Comparison of ENCODE assay signal across 15 cellular contexts in genomic region chr1:202329891-202330290, GRCh38. TPM values are rescaled to one million over a fixed set of nuclear protein-coding genes. Genes with fewer than 3 reads are reported as not detected.
A peak's percentile ranks its signal among the peaks of the same experiment; 100 is the strongest.
DNase-seq lines count a peak whose midpoint lies in the region; ATAC-seq and TF ChIP-seq lines count a peak whose summit lies in the region.
"Had no signal": no experiment of that assay in that cellular context is flagged by ENCODE, and none has a peak within 500 bp of the region (broad histone marks: within the 10 kb centered on the region; RNA-seq: fewer than 3 reads in every experiment).

No MANE protein-coding gene starts in this region.

- no TSS peak for BruUV-seq in Panc1 (replicated peaks; lab: Mats Ljungman, UMichigan)

- in situ Hi-C loops in Panc1 (cut with HindIII; ENCODE audit: low pct_unique_long_range_greater_than_20kb, low sequenced_read_pairs): no loop called here

- ATAC-seq in Panc1 (peak; percentile 59; the same call in 1 of the 2 replicates), foreskin keratinocyte (no peak), GM21825 (IDR thresholded peaks at IDR 0.05; ENCODE audit: unreplicated experiment) (no peak)
- ATAC-seq: activated T-cell treated with anti-CD3 and anti-CD28 coated beads, Interleukin-2, amount 50 U/mL, for 72 hours had no signal

- H3K36me3 ChIP-seq in BE2C (peaks cover 48% of the 10 kb centered on the region), Panc1 (ENCODE audit: control insufficient read depth, insufficient read depth, low read length) (peaks cover 36% of the 10 kb centered on the region)

- H3K27me3 ChIP-seq in BE2C: no peaks in the 10 kb centered on the region
- H3K27me3 ChIP-seq in Panc1 (ENCODE audit: control insufficient read depth, insufficient read depth, low read length): no peaks in the 10 kb centered on the region
- H3K27me3 ChIP-seq in foreskin keratinocyte: no peaks in the 10 kb centered on the region
- H3K27me3 ChIP-seq: adrenal gland, tibial artery had no signal

- no peak overlapping the region for H3K4me3 ChIP-seq in BE2C (ENCODE audit: low read depth, low read length)
- H3K4me3 ChIP-seq in GM12865 (ENCODE audit: low read depth, low read length): no peak overlapping the region
- H3K4me3 ChIP-seq in Panc1 (ENCODE audit: low read depth in 2 of 2, low read length in 2 of 2): no peak overlapping the region
- H3K4me3 ChIP-seq: adrenal gland, GM23248, tibial artery had no signal

- H3K9me3 ChIP-seq in BE2C: no peaks in the 10 kb centered on the region
- no peaks in the 10 kb centered on the region for H3K9me3 ChIP-seq in Panc1 (ENCODE audit: control insufficient read depth, insufficient read depth, low read depth, low read length)
- H3K9me3 ChIP-seq: adrenal gland, tibial artery had no signal

- DNase-seq in BE2C (no peak), GM12865 (ENCODE audit: low read depth) (no peak), Panc1 (ENCODE audit: low read depth, low spot score) (no peak), foreskin keratinocyte (no peak), NCI-H128 (lab: John Stamatoyannopoulos, UW; ENCODE audit: unreplicated experiment) (no peak), dedifferentiated amniotic fluid mesenchymal stem cell (ENCODE audit: extremely low spot score) (no peak)
- DNase-seq: activated CD4-positive, alpha-beta T cell treated with anti-CD3 and anti-CD28 coated beads for 4 hours; activated T-cell treated with anti-CD3 and anti-CD28 coated beads, Interleukin-2, amount 50 U/mL, for 72 hours; C1 segment of cervical spinal cord; GM23248; kidney; MV-4-11; tibial artery had no signal

- POLR2A ChIA-PET in Panc1 (lab: Charles Lee): no interaction called here

- intact Hi-C loops in Panc1 (cut with micrococcal nuclease; ENCODE audit: unreplicated experiment): no loop called here

- CTCF ChIA-PET in Panc1 (lab: Charles Lee): no interaction called here

- no peaks in the 10 kb centered on the region for H3K4me1 ChIP-seq in BE2C
- H3K4me1 ChIP-seq in Panc1 (ENCODE audit: control insufficient read depth, insufficient read depth, low read length): no peaks in the 10 kb centered on the region
- H3K4me1 ChIP-seq in foreskin keratinocyte: no peaks in the 10 kb centered on the region
- H3K4me1 ChIP-seq: adrenal gland, tibial artery had no signal

- TF ChIP-seq CTCF in BE2C (IDR thresholded peaks at IDR 0.05; ENCODE audit: low read depth, low read length) (peak; percentile 46), GM12865 (IDR thresholded peaks at IDR 0.05; ENCODE audit: insufficient read depth, low read depth, low read length, missing control alignments) (peak; percentile 2), Panc1 (IDR thresholded peaks at IDR 0.05) (peak; percentile 38; the same call in 1 of the 2 replicates), foreskin keratinocyte (conservative IDR thresholded peaks at IDR 0.05) (peak; percentile 30)

- H3K27ac ChIP-seq in Panc1 (ENCODE audit: low read length) (no peak overlapping the region), foreskin keratinocyte (no peak overlapping the region)
- H3K27ac ChIP-seq: adrenal gland, GM23248, tibial artery had no signal

RNA-seq across cellular contexts. Expression of gene UBE2T, which starts 11.8 kb away (rescaled TPM):
- polyA plus RNA-seq in BE2C (2012; ENCODE audit: insufficient read depth, insufficient read length, low read depth): 20.5 TPM
- total RNA-seq in Panc1 (2021; ENCODE audit: unreplicated experiment) (67.8 TPM), foreskin keratinocyte (63.3 and 74.8 TPM in 2 replicates)
- 36.8 TPM for polyA plus RNA-seq in Panc1 (2012; ENCODE audit: insufficient read length)
- 72.2 and 93.7 TPM in 2 replicates for polyA plus RNA-seq in foreskin keratinocyte

RNA-seq across cellular contexts. Expression of gene PPP1R12B, which starts 18.6 kb away (rescaled TPM):
- 3.4 TPM for polyA plus RNA-seq in BE2C (2012; ENCODE audit: insufficient read depth, insufficient read length, low read depth)
- total RNA-seq in Panc1 (2021; ENCODE audit: unreplicated experiment) (13.1 TPM), foreskin keratinocyte (4.6 and 4.7 TPM in 2 replicates)
- polyA plus RNA-seq in Panc1 (2012; ENCODE audit: insufficient read length): 2.1 TPM
- 0.29 and 0.43 TPM in 2 replicates for polyA plus RNA-seq in foreskin keratinocyte
